Comparison of ENCODE assay signal across 11 cellular contexts in the genomic region with DNA sequence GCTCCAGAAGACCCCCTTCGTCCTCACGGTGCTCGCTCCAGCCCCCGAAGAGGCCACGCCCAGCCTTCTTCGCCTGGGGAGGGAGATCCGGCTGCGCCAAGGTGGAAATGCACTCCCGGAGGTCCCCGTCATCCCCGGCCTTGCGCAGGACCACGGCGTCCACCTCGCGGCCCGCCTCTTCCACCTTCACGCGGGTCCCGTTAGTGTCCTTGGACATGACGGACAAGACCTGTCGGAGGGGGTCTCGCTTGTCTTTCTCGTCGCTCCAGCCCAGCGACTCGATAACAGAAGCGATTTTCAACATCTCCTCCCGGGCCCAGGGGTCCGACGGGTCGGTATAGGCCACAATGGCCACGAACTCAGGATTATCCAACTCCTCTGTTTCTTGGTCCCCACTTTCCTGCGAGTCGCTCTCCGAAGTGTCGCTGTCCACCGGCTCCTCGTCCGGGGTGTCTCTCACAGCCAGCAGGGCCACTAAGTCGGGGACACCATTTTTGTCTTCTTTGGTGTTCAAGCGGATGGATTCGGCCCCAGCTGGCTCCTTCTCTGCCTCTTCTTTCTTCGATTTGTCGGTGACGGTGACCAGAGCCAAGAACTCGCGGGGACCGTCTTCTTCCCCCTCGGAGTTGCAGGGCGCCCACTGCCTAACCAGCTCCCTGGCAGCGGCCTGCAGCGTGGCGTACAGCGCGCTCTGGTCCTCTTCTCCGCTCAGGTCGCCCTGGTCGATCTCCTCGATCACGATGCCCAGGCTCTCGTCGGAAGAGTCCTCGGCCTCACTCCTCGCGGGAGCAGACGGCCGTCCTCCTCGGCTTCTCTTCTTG. TPM values are rescaled to one million over a fixed set of nuclear protein-coding genes. Genes with fewer than 3 reads are reported as not detected.
DNase-seq lines count a peak whose midpoint lies in the region; ATAC-seq and TF ChIP-seq lines count a peak whose summit lies in the region.
"Had no signal": no experiment of that assay in that cellular context is flagged by ENCODE, and none has a peak within 500 bp of the region (broad histone marks: within the 10 kb centered on the region; RNA-seq: fewer than 3 reads in every experiment).

No MANE protein-coding gene starts in this region.

- H3K27me3 Mint-ChIP-seq in T-helper 17 cell = peaks cover 52% of the 10 kb centered on the region

- TF ChIP-seq POLR2A in esophagus squamous epithelium (IDR thresholded peaks at IDR 0.05) = no peak
- TF ChIP-seq POLR2A in gastrocnemius medialis (IDR thresholded peaks at IDR 0.05) = no peak

- H3K4me1 ChIP-seq in ES-I3 (ENCODE audit: insufficient read depth, low read length) = no peaks in the 10 kb centered on the region
- H3K4me1 ChIP-seq in esophagus squamous epithelium = peaks cover 13 to 51% (median 30%) of the 10 kb centered on the region in 3 donors
- peaks cover 0 to 4% of the 10 kb centered on the region in 2 donors for H3K4me1 ChIP-seq in gastrocnemius medialis

- H3K27me3 ChIP-seq in esophagus squamous epithelium (peaks cover 0 to 65% (median 4%) of the 10 kb centered on the region in 4 donors), gastrocnemius medialis (peaks cover 22 to 38% (median 22%) of the 10 kb centered on the region in 3 donors)

- H3K36me3 Mint-ChIP-seq in T-helper 17 cell (ENCODE audit: low read depth) = peaks cover 12% of the 10 kb centered on the region

- peak overlapping the region; percentile 57; the same call in 1 of the 2 replicates for H3K9ac ChIP-seq in ES-I3 (ENCODE audit: low read depth, low read length)
- H3K9ac ChIP-seq: KMS-11 had no signal

- DNase-seq in T-helper 17 cell (no peak), esophagus squamous epithelium (lab: John Stamatoyannopoulos, UW) (no peak), gastrocnemius medialis (no peak)
- DNase-seq: RPMI8226 had no signal

- 76 to 84% methylated on average over 52 to 69 of the region's 69 CpGs for WGBS in esophagus squamous epithelium, 2 donors

- peak overlapping the region; percentile 89 for H3K4me3 Mint-ChIP-seq in T-helper 17 cell

- no peak for ATAC-seq in T-helper 17 cell
- no peak for ATAC-seq in gastrocnemius medialis
- ATAC-seq in GM21619 (IDR thresholded peaks at IDR 0.05; ENCODE audit: unreplicated experiment) = no peak
- no peak for ATAC-seq in HG03095 (IDR thresholded peaks at IDR 0.05; ENCODE audit: unreplicated experiment)
- no peak for ATAC-seq in HG03039 (IDR thresholded peaks at IDR 0.05; ENCODE audit: unreplicated experiment)
- ATAC-seq in HG03025 (IDR thresholded peaks at IDR 0.05; ENCODE audit: low FRiP score, unreplicated experiment) = no peak

- H3K27ac Mint-ChIP-seq in T-helper 17 cell = no peak overlapping the region

- H3K4me1 Mint-ChIP-seq in T-helper 17 cell = peaks cover 19% of the 10 kb centered on the region

- intact Hi-C loops in esophagus squamous epithelium (cut with DNase I) (no loop called here), gastrocnemius medialis (cut with DNase I; ENCODE audit: low total_unique reads) (no loop called here)

- H3K9me3 ChIP-seq in ES-I3 (ENCODE audit: control insufficient read depth, insufficient read depth, low read length) = no peaks in the 10 kb centered on the region
- H3K9me3 ChIP-seq in T-helper 17 cell (ENCODE audit: control insufficient read depth, low read length, poor library complexity, severe bottlenecking) = no peaks in the 10 kb centered on the region
- H3K9me3 ChIP-seq in esophagus squamous epithelium = no peaks in the 10 kb centered on the region
- no peaks in the 10 kb centered on the region for H3K9me3 ChIP-seq in gastrocnemius medialis

- in situ Hi-C loops in gastrocnemius medialis (cut with MboI; ENCODE audit: low sequenced_read_pairs in 4 of 4) = loop anchor here in 1 of 4 donors (25.0 kb wide), 1 partner anchor 207 kb away; a partner anchor contains a TSS

- no peak for TF ChIP-seq CTCF in esophagus squamous epithelium (IDR thresholded peaks at IDR 0.05)
- no peak for TF ChIP-seq CTCF in gastrocnemius medialis (IDR thresholded peaks at IDR 0.05 in 4 of 5, conservative IDR thresholded peaks at IDR 0.05 in 1 of 5)

- H3K36me3 ChIP-seq in ES-I3 (ENCODE audit: insufficient read depth, low read length) = no peaks in the 10 kb centered on the region
- no peaks in the 10 kb centered on the region for H3K36me3 ChIP-seq in esophagus squamous epithelium
- no peaks in the 10 kb centered on the region for H3K36me3 ChIP-seq in gastrocnemius medialis

- H3K4me3 ChIP-seq in esophagus squamous epithelium = peak overlapping the region in 3 of 4 donors; percentile 40 to 56 (median 52)
- H3K4me3 ChIP-seq in gastrocnemius medialis = peak overlapping the region; percentile 43 to 50 (median 47)
- H3K4me3 ChIP-seq: lung had no signal

- H3K27ac ChIP-seq in esophagus squamous epithelium (no peak overlapping the region), gastrocnemius medialis (peak overlapping the region in 1 of 4 donors; percentile 26)
- H3K27ac ChIP-seq: KMS-11 had no signal

RNA-seq across cellular contexts. Expression of a gene that starts 1.3 kb away (rescaled TPM):
- total RNA-seq in T-helper 17 cell (under 1 TPM; 0.17 to 0.18 TPM), esophagus squamous epithelium (1 to 10 TPM in 1 of 4 donors, under 1 TPM in 3; 0.13 to 1.1 (median 0.79) TPM), gastrocnemius medialis (under 1 TPM; 0.07 to 0.18 (median 0.15) TPM)

RNA-seq across cellular contexts. Expression of a gene that starts 23.0 kb away (rescaled TPM):
- total RNA-seq in T-helper 17 cell (not detected), esophagus squamous epithelium (under 1 TPM in 1 of 4 donors, not detected in 3; 0.38 TPM), gastrocnemius medialis (under 1 TPM in 3 of 4 donors, not detected in 1; 0.13 to 0.83 (median 0.60) TPM)
